20 cellular contexts compared by ENCODE assay signal in genomic region chr11:121066623-121067022, GRCh38.
"Had no signal": no experiment of that assay in that cellular context is flagged by ENCODE, and none has a peak within 500 bp of the region (broad histone marks: within the 10 kb centered on the region; RNA-seq: fewer than 3 reads in every experiment).

No MANE protein-coding gene starts in this region.

- H3K9me3 ChIP-seq: heart right ventricle, left lung, lower lobe of right lung, psoas muscle, sigmoid colon, stomach, upper lobe of left lung, uterus had no signal

- ATAC-seq: esophagus mucosa, heart right ventricle, psoas muscle had no signal

- H3K36me3 ChIP-seq: uterus had no signal

- H3K27ac ChIP-seq: heart right ventricle, left lung, lower lobe of right lung, parathyroid adenoma, psoas muscle, sigmoid colon, skin epidermis, upper lobe of left lung, uterus had no signal

- DNase-seq: cortex of kidney; dorsolateral prefrontal cortex; effector CD8-positive, alpha-beta T cell; heart right ventricle; islet precursor cell; left lung; lower lobe of right lung; naive B cell; occipital lobe; psoas muscle; retina; sigmoid colon; stimulated activated CD4-positive, alpha-beta T cell treated with anti-CD3 and anti-CD28 coated beads, Interleukin-12 subunit alpha, Interleukin-12 subunit beta, amount 100 ng/mL, for 4 hours; stimulated activated naive CD4-positive, alpha-beta T cell; stomach; upper lobe of left lung; uterus had no signal

- H3K4me1 ChIP-seq: left lung, lower lobe of right lung, parathyroid adenoma, psoas muscle, uterus had no signal

- H3K4me3 ChIP-seq: dorsolateral prefrontal cortex, heart right ventricle, left lung, lower lobe of right lung, psoas muscle, sigmoid colon, skin epidermis, stomach, upper lobe of left lung, uterus had no signal

- H3K27me3 ChIP-seq: dorsolateral prefrontal cortex, heart right ventricle, left lung, sigmoid colon, stomach, upper lobe of left lung, uterus had no signal
